In genomic region chr3:184255291-184256039, GRCh38 we compare ENCODE assay signal across 21 cellular contexts. TPM values are rescaled to one million over a fixed set of nuclear protein-coding genes. Genes with fewer than 3 reads are reported as not detected.
DNase-seq lines count a peak whose midpoint lies in the region; ATAC-seq lines count a peak whose summit lies in the region.
"Had no signal": no experiment of that assay in that cellular context is flagged by ENCODE, and none has a peak within 500 bp of the region (broad histone marks: within the 10 kb centered on the region; RNA-seq: fewer than 3 reads in every experiment).

No MANE protein-coding gene starts in this region.

- peaks cover 3% of the 10 kb centered on the region; the same call in 1 of the 2 replicates for H3F3A ChIP-seq in GM23248 (ENCODE audit: insufficient read depth)

- peak overlapping the region; percentile 14 for H3K27ac Mint-ChIP-seq in activated CD4-positive, alpha-beta T cell treated with anti-CD3 and anti-CD28 coated beads, Interleukin-2, amount 10 ng/mL, durations not matched to agents 24 days and 14 days

- peaks cover 20% of the 10 kb centered on the region for H3K36me3 Mint-ChIP-seq in activated CD4-positive, alpha-beta T cell treated with anti-CD3 and anti-CD28 coated beads, Interleukin-2, amount 10 ng/mL, durations not matched to agents 24 days and 14 days (ENCODE audit: low read depth)
- peaks cover 5% of the 10 kb centered on the region for H3K36me3 Mint-ChIP-seq in activated T-cell treated with anti-CD3 and anti-CD28 coated beads, Interleukin-2, amount 50 U/mL, for 4 hours (ENCODE audit: insufficient read depth)

- no peak overlapping the region for H3K4me2 ChIP-seq in GM23248 (ENCODE audit: unreplicated experiment)
- H3K4me2 ChIP-seq: KMS-11 had no signal

- intact Hi-C loops in activated CD4-positive, alpha-beta T cell treated with anti-CD3 and anti-CD28 coated beads, Interleukin-2, amount 10 ng/mL, durations not matched to agents 24 days and 14 days (cut with micrococcal nuclease): no loop called here

- H3K9me3 ChIP-seq in GM23248 (ENCODE audit: low read depth): no peaks in the 10 kb centered on the region
- H3K9me3 ChIP-seq: adrenal gland, esophagus squamous epithelium, transverse colon had no signal

- H3K4me1 Mint-ChIP-seq in activated CD4-positive, alpha-beta T cell treated with anti-CD3 and anti-CD28 coated beads, Interleukin-2, amount 10 ng/mL, durations not matched to agents 24 days and 14 days: peaks cover 11% of the 10 kb centered on the region
- peaks cover 12% of the 10 kb centered on the region for H3K4me1 Mint-ChIP-seq in activated T-cell treated with anti-CD3 and anti-CD28 coated beads, Interleukin-2, amount 50 U/mL, for 4 hours (ENCODE audit: low read depth)

- no peak overlapping the region for H3K27ac ChIP-seq in GM23248
- H3K27ac ChIP-seq: adrenal gland, esophagus squamous epithelium, KMS-11, transverse colon had no signal

- H2AFZ ChIP-seq in GM23248: no peak overlapping the region

- no peaks in the 10 kb centered on the region for H3K27me3 ChIP-seq in GM23248 (replicated peaks; ENCODE audit: insufficient read depth)
- H3K27me3 ChIP-seq: adrenal gland had no signal

- no peak overlapping the region for H3K4me3 ChIP-seq in GM23248
- H3K4me3 ChIP-seq: adrenal gland, esophagus squamous epithelium, transverse colon had no signal

- no peak overlapping the region for H3K9ac ChIP-seq in GM23248
- H3K9ac ChIP-seq: KMS-11 had no signal

- peak; percentile 62 to 69 for ATAC-seq in activated T-cell treated with anti-CD3 and anti-CD28 coated beads, Interleukin-2, amount 50 U/mL, for 4 hours
- ATAC-seq in HG02610 (IDR thresholded peaks at IDR 0.05; ENCODE audit: unreplicated experiment): no peak
- ATAC-seq: sciatic nerve had no signal

- H3K9me3 Mint-ChIP-seq in activated CD4-positive, alpha-beta T cell treated with anti-CD3 and anti-CD28 coated beads, Interleukin-2, amount 10 ng/mL, durations not matched to agents 24 days and 14 days: no peaks in the 10 kb centered on the region
- no peaks in the 10 kb centered on the region for H3K9me3 Mint-ChIP-seq in activated T-cell treated with anti-CD3 and anti-CD28 coated beads, Interleukin-2, amount 50 U/mL, for 4 hours

- peaks cover 16% of the 10 kb centered on the region for H3K27me3 Mint-ChIP-seq in activated CD4-positive, alpha-beta T cell treated with anti-CD3 and anti-CD28 coated beads, Interleukin-2, amount 10 ng/mL, durations not matched to agents 24 days and 14 days
- H3K27me3 Mint-ChIP-seq in activated T-cell treated with anti-CD3 and anti-CD28 coated beads, Interleukin-2, amount 50 U/mL, for 4 hours (ENCODE audit: low read depth): peaks cover 5% of the 10 kb centered on the region

- H3K36me3 ChIP-seq in GM23248 (ENCODE audit: low read depth): no peaks in the 10 kb centered on the region
- H3K36me3 ChIP-seq: adrenal gland, transverse colon had no signal

- 0 out of 2 replicates have a peak, but pooled peaks cover 2% of the 10 kb centered on the region for H3K4me1 ChIP-seq in GM23248 (ENCODE audit: insufficient read depth)

- in situ Hi-C loops in GM23248 (cut with MboI): loop anchor here (10.0 kb wide), 1 partner anchor 361 kb away; no protein-coding TSS in a partner anchor

- no peak for DNase-seq in activated CD4-positive, alpha-beta T cell treated with anti-CD3 and anti-CD28 coated beads, Interleukin-2, amount 10 ng/mL, durations not matched to agents 24 days and 14 days
- no peak for DNase-seq in activated CD4-positive, alpha-beta T cell treated with anti-CD3 and anti-CD28 coated beads for 1 hour
- DNase-seq in GM23248: peak; percentile 20
- DNase-seq in activated T-cell treated with anti-CD3 and anti-CD28 coated beads, Interleukin-2, amount 50 U/mL, for 4 hours: no peak
- peak; percentile 82 for DNase-seq in kidney tubule cell (ENCODE audit: low spot score)
- DNase-seq in NCI-H187 treated with DMSO at 0.1 percent for 48 hours (lab: John Stamatoyannopoulos, UW): no peak
- no peak for DNase-seq in DMS79 treated with DMSO at 0.1 percent for 48 hours (lab: John Stamatoyannopoulos, UW)
- DNase-seq: adrenal gland, esophagus squamous epithelium, NCI-H1092 treated with DMSO at 0.1 percent for 48 hours, SW 1271, transverse colon had no signal

- 82 to 88% methylated on average over 3 of the region's 3 CpGs for WGBS in GM23248 (ENCODE audit: low coverage in 1 of 2, low lambda C conversion rate in 2 of 2, missing lambda C conversion rate in 2 of 2), 2 experiments

- H3K79me2 ChIP-seq in GM23248 (ENCODE audit: insufficient read depth): peaks cover 5% of the 10 kb centered on the region; the same call in 1 of the 2 replicates

- no peaks in the 10 kb centered on the region for H4K20me1 ChIP-seq in GM23248 (ENCODE audit: insufficient read depth)

- H3K9me2 ChIP-seq in GM23248 (ENCODE audit: insufficient read depth): no peaks in the 10 kb centered on the region

- no peak overlapping the region for H3K4me3 Mint-ChIP-seq in activated CD4-positive, alpha-beta T cell treated with anti-CD3 and anti-CD28 coated beads, Interleukin-2, amount 10 ng/mL, durations not matched to agents 24 days and 14 days
- H3K4me3 Mint-ChIP-seq in activated T-cell treated with anti-CD3 and anti-CD28 coated beads, Interleukin-2, amount 50 U/mL, for 4 hours: no peak overlapping the region

RNA-seq across cellular contexts. Expression of gene CAMK2N2, which starts 5.9 kb away (rescaled TPM):
- 0.14 TPM in 2 replicates for total RNA-seq in activated CD4-positive, alpha-beta T cell treated with anti-CD3 and anti-CD28 coated beads, Interleukin-2, amount 10 ng/mL, durations not matched to agents 24 days and 14 days
- 0.11 TPM in 1 of 2 replicates, not detected in the other for total RNA-seq in GM23248 (2014; rRNA removed; shearing (Covaris generic))
- 0.14 TPM in 1 of 2 replicates, not detected in the other for polyA plus RNA-seq in GM23248 (2016; fragmentation: Nextera tagmentation; extraction: Ambion mirVana)
- under 1 TPM; 0.34 to 0.53 (median 0.35) TPM for total RNA-seq in activated T-cell treated with anti-CD3 and anti-CD28 coated beads, Interleukin-2, amount 50 U/mL, for 4 hours
- total RNA-seq: esophagus squamous epithelium, lower leg skin, transverse colon had no signal

RNA-seq across cellular contexts. Expression of gene EEF1AKMT4, which starts 6.0 kb away (rescaled TPM):
- total RNA-seq in activated CD4-positive, alpha-beta T cell treated with anti-CD3 and anti-CD28 coated beads, Interleukin-2, amount 10 ng/mL, durations not matched to agents 24 days and 14 days: 14.3 and 15.9 TPM in 2 replicates
- total RNA-seq in GM23248 (2014; rRNA removed; shearing (Covaris generic)): 4.0 and 7.2 TPM in 2 replicates
- 5.3 and 6.1 TPM in 2 replicates for polyA plus RNA-seq in GM23248 (2016; fragmentation: Nextera tagmentation; extraction: Ambion mirVana)
- 10 to 100 TPM; 15.2 to 19.7 (median 18.1) TPM for total RNA-seq in activated T-cell treated with anti-CD3 and anti-CD28 coated beads, Interleukin-2, amount 50 U/mL, for 4 hours

RNA-seq across cellular contexts. Expression of gene ALG3, which starts 6.7 kb away (rescaled TPM):
- total RNA-seq in activated CD4-positive, alpha-beta T cell treated with anti-CD3 and anti-CD28 coated beads, Interleukin-2, amount 10 ng/mL, durations not matched to agents 24 days and 14 days: 82.5 and 85.3 TPM in 2 replicates
- total RNA-seq in GM23248 (2014; rRNA removed; shearing (Covaris generic)): 52.7 and 66.1 TPM in 2 replicates
- 94.2 and 94.7 TPM in 2 replicates for polyA plus RNA-seq in GM23248 (2016; fragmentation: Nextera tagmentation; extraction: Ambion mirVana)
- 10 to 100 TPM; 89.9 to 93.7 (median 92.5) TPM for total RNA-seq in activated T-cell treated with anti-CD3 and anti-CD28 coated beads, Interleukin-2, amount 50 U/mL, for 4 hours

RNA-seq across cellular contexts. Expression of gene ECE2, which starts 20.4 kb away (rescaled TPM):
- total RNA-seq in activated CD4-positive, alpha-beta T cell treated with anti-CD3 and anti-CD28 coated beads, Interleukin-2, amount 10 ng/mL, durations not matched to agents 24 days and 14 days: not detected in 2 replicates
- total RNA-seq in GM23248 (2014; rRNA removed; shearing (Covaris generic)): not detected in 2 replicates
- polyA plus RNA-seq in GM23248 (2016; fragmentation: Nextera tagmentation; extraction: Ambion mirVana): not detected in 2 replicates
- not detected for total RNA-seq in activated T-cell treated with anti-CD3 and anti-CD28 coated beads, Interleukin-2, amount 50 U/mL, for 4 hours
- total RNA-seq: A673, esophagus squamous epithelium, H4, lower leg skin, omental fat pad, RPMI7951, sciatic nerve, transverse colon had no signal

RNA-seq across cellular contexts. Expression of gene VWA5B2, which starts 26.1 kb away (rescaled TPM):
- not detected in 2 replicates for total RNA-seq in activated CD4-positive, alpha-beta T cell treated with anti-CD3 and anti-CD28 coated beads, Interleukin-2, amount 10 ng/mL, durations not matched to agents 24 days and 14 days
- total RNA-seq in GM23248 (2014; rRNA removed; shearing (Covaris generic)): not detected in 2 replicates
- polyA plus RNA-seq in GM23248 (2016; fragmentation: Nextera tagmentation; extraction: Ambion mirVana): not detected in 2 replicates
- total RNA-seq in activated T-cell treated with anti-CD3 and anti-CD28 coated beads, Interleukin-2, amount 50 U/mL, for 4 hours: under 1 TPM in 1 of 3 donors, not detected in 2; 0.16 TPM
- total RNA-seq: cardiac septum, H4, lower leg skin, RPMI7951 had no signal

Comparison
In these comparisons a context has a peak if more than half of its experiments do, and no peak if none do; other contexts are left out.
1. DNase-seq: peak in GM23248 (single experiment) and kidney tubule cell (single experiment); none in activated CD4-positive, alpha-beta T cell treated with anti-CD3 and anti-CD28 coated beads, Interleukin-2, amount 10 ng/mL, durations not matched to agents 24 days and 14 days (single experiment), activated CD4-positive, alpha-beta T cell treated with anti-CD3 and anti-CD28 coated beads for 1 hour (single experiment), activated T-cell treated with anti-CD3 and anti-CD28 coated beads, Interleukin-2, amount 50 U/mL, for 4 hours (single experiment), NCI-H187 treated with DMSO at 0.1 percent for 48 hours (single experiment) and DMS79 treated with DMSO at 0.1 percent for 48 hours (single experiment).